ENCODE assay signal across 11 cellular contexts in the genomic region with DNA sequence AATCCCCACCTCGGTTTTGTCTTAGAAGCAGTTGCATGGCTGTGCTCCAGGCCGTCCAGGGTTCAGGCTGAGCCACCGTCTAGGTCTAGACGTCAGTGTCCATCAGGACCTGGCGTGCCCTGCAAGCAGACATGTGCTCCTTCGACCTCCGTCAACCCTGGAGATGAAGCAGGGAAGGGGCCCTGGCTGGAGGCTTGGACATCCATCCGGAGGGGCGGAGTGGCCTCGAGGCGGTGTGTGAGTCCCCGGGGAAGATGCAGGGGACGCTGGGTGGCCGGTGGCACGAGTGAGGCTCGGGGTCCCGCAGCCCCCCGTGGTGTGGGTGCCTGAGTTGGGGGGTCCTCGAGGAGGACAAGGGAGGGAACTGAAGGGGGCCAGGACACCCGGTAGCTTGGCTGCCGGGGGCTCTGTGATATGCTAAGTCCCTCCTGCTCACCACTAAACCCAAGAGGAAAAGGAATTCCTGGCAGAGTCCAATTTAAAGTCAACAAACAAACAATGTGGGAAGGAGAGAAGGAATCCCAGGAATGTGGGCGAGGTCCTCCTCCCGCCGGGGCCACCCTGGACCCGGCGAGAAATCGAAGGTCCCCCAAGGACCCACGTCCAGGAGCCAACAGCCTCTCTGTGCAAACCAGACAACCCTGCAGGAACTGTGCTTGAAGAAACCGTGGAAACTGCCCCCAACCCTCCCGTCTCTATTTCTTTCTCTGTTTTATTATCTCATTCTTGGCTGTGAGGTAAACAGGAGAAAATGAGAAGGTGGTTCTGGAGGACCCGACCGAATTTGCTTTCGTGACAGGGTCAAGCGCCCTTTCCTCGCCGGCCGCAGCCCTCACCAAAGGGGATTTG. TPM values are rescaled to one million over a fixed set of nuclear protein-coding genes. Genes with fewer than 3 reads are reported as not detected.
A peak's percentile ranks its signal among the peaks of the same experiment; 100 is the strongest.
DNase-seq lines count a peak whose midpoint lies in the region; ATAC-seq and TF ChIP-seq lines count a peak whose summit lies in the region.
"Had no signal": no experiment of that assay in that cellular context is flagged by ENCODE, and none has a peak within 500 bp of the region (broad histone marks: within the 10 kb centered on the region; RNA-seq: fewer than 3 reads in every experiment).

No MANE protein-coding gene starts in this region.

- peaks cover 10 to 13% of the 10 kb centered on the region in 2 donors for H3K4me1 ChIP-seq in neuronal stem cell (ENCODE audit: control insufficient read depth in 2 of 2, insufficient read depth in 1 of 2, low read depth in 1 of 2, low read length in 2 of 2)

- no peaks in the 10 kb centered on the region for H3K9me3 Mint-ChIP-seq in activated T-cell treated with anti-CD3 and anti-CD28 coated beads, Interleukin-2, amount 50 U/mL, for 4 hours
- H3K9me3 Mint-ChIP-seq: CD4-positive, alpha-beta T cell had no signal

- no peak overlapping the region for H4K8ac ChIP-seq in neuronal stem cell (ENCODE audit: low read depth, low read length)

- peak overlapping the region; percentile 35 for H2BK12ac ChIP-seq in neuronal stem cell (ENCODE audit: low read length)

- no peak overlapping the region for H3K14ac ChIP-seq in neuronal stem cell (ENCODE audit: low read length)

- H3K27ac ChIP-seq in SK-N-MC: peak overlapping the region; percentile 68
- peak overlapping the region; percentile 85 for H3K27ac ChIP-seq in neuronal stem cell (replicated peaks; ENCODE audit: low read length)

- peaks cover 2% of the 10 kb centered on the region for H3K27me3 Mint-ChIP-seq in activated T-cell treated with anti-CD3 and anti-CD28 coated beads, Interleukin-2, amount 50 U/mL, for 4 hours (ENCODE audit: low read depth)
- H3K27me3 Mint-ChIP-seq: CD4-positive, alpha-beta T cell had no signal

- H2BK15ac ChIP-seq in neuronal stem cell (ENCODE audit: low read length): peak overlapping the region; percentile 86

- H2AFZ ChIP-seq in neuronal stem cell (ENCODE audit: low read length): peak overlapping the region; percentile 79

- no peak overlapping the region for H3K4me3 Mint-ChIP-seq in activated T-cell treated with anti-CD3 and anti-CD28 coated beads, Interleukin-2, amount 50 U/mL, for 4 hours
- H3K4me3 Mint-ChIP-seq: CD4-positive, alpha-beta T cell had no signal

- peaks cover 5% of the 10 kb centered on the region for H3K79me1 ChIP-seq in neuronal stem cell (ENCODE audit: low read depth, low read length)

- TF ChIP-seq CTCF in fibroblast of villous mesenchyme (IDR thresholded peaks at IDR 0.05; ENCODE audit: insufficient read depth, low read depth, low read length): no peak

- H2BK120ac ChIP-seq in neuronal stem cell (ENCODE audit: low read depth, low read length): no peak overlapping the region

- DNase-seq in Caki2 (ENCODE audit: low read depth) (peak; percentile 85), SK-N-MC (ENCODE audit: low read depth, low spot score) (no peak), fibroblast of villous mesenchyme (ENCODE audit: low read depth) (no peak), neuronal stem cell (ENCODE audit: low spot score) (peak; percentile 57), ureter (ENCODE audit: low spot score) (no peak), T-helper 2 cell (no peak)
- DNase-seq in activated T-cell treated with anti-CD3 and anti-CD28 coated beads, Interleukin-2, amount 50 U/mL, for 4 hours: no peak
- DNase-seq: CD4-positive, alpha-beta T cell; NCI-H2081; stimulated activated naive CD4-positive, alpha-beta T cell had no signal

- peak overlapping the region; percentile 89 for H2AK5ac ChIP-seq in neuronal stem cell (ENCODE audit: low read depth, low read length)

- H3K4me3 ChIP-seq in SK-N-MC (no peak overlapping the region), fibroblast of villous mesenchyme (ENCODE audit: low read depth, low read length) (peak overlapping the region; percentile 36), neuronal stem cell (ENCODE audit: low read length in 2 of 2) (no peak overlapping the region)

- peak overlapping the region; percentile 97 for H3K18ac ChIP-seq in neuronal stem cell (ENCODE audit: low read length)

- H3K4me1 Mint-ChIP-seq in activated T-cell treated with anti-CD3 and anti-CD28 coated beads, Interleukin-2, amount 50 U/mL, for 4 hours (ENCODE audit: low read depth): no peaks in the 10 kb centered on the region

- no peaks in the 10 kb centered on the region for H3K9me3 ChIP-seq in SK-N-MC (ENCODE audit: low read depth, low read length)
- peaks cover 0 to 2% of the 10 kb centered on the region in 2 donors for H3K9me3 ChIP-seq in neuronal stem cell (replicated peaks in 1 of 2; ENCODE audit: control insufficient read depth in 2 of 2, insufficient read depth in 1 of 2, low read depth in 1 of 2, low read length in 2 of 2)

- H4K91ac ChIP-seq in neuronal stem cell (ENCODE audit: low read depth, low read length, poor library complexity): peak overlapping the region; percentile 96

- WGBS in neuronal stem cell (ENCODE audit: extremely low coverage in 2 of 2, insufficient read length in 2 of 2, insufficient replicate concordance in 1 of 2), 2 donors: no CpG with 5 or more reads among the region's 37 CpGs

- H2BK5ac ChIP-seq in neuronal stem cell (ENCODE audit: low read length): peak overlapping the region; percentile 33

- H3K4ac ChIP-seq in neuronal stem cell (ENCODE audit: low read length): peak overlapping the region; percentile 19

- H3K27me3 ChIP-seq in neuronal stem cell (ENCODE audit: control insufficient read depth in 3 of 3, insufficient read depth in 3 of 3, low read depth in 1 of 3, low read length in 3 of 3): no peaks in the 10 kb centered on the region

- H3K23ac ChIP-seq in neuronal stem cell (ENCODE audit: low read depth, low read length, poor library complexity): peak overlapping the region; percentile 16

- H3K36me3 ChIP-seq in SK-N-MC (ENCODE audit: insufficient read depth, low read length): no peaks in the 10 kb centered on the region
- no peaks in the 10 kb centered on the region for H3K36me3 ChIP-seq in neuronal stem cell (replicated peaks in 1 of 2; ENCODE audit: control insufficient read depth in 2 of 2, insufficient read depth in 2 of 2, low read length in 2 of 2)

- ATAC-seq in GM21381 (IDR thresholded peaks at IDR 0.05; ENCODE audit: unreplicated experiment): no peak
- ATAC-seq in activated T-cell treated with anti-CD3 and anti-CD28 coated beads, Interleukin-2, amount 50 U/mL, for 4 hours: no peak

- H3K9ac ChIP-seq in SK-N-MC (ENCODE audit: insufficient read length): peak overlapping the region; percentile 65
- H3K9ac ChIP-seq in neuronal stem cell (ENCODE audit: low read depth, low read length, poor library complexity): peak overlapping the region; percentile 75

- in situ Hi-C loops in Caki2 (cut with HindIII; ENCODE audit: low pct_unique_long_range_greater_than_20kb, low sequenced_read_pairs): no loop called here

- H3K36me3 Mint-ChIP-seq in activated T-cell treated with anti-CD3 and anti-CD28 coated beads, Interleukin-2, amount 50 U/mL, for 4 hours (ENCODE audit: insufficient read depth): no peaks in the 10 kb centered on the region

- H3K4me2 ChIP-seq in neuronal stem cell (ENCODE audit: insufficient read depth, low read length, poor library complexity, severe bottlenecking): peak overlapping the region; percentile 56

RNA-seq across cellular contexts. Expression of gene PTBP1, which starts 14.8 kb away (rescaled TPM):
- 136 and 182 TPM in 2 replicates for total RNA-seq in Caki2 (2014; rRNA removed; shearing (Covaris generic); ENCODE audit: low replicate concordance)
- total RNA-seq in fibroblast of villous mesenchyme: 117 and 129 TPM in 2 replicates
- 412 TPM for polyA plus RNA-seq in neuronal stem cell (2013, experiment 1 of 2)
- 415 TPM for polyA plus RNA-seq in neuronal stem cell (2013, experiment 2 of 2)
- 374 TPM for total RNA-seq in ureter
- 1,000 to 10,000 TPM; 1,071 to 1,170 (median 1,104) TPM for total RNA-seq in activated T-cell treated with anti-CD3 and anti-CD28 coated beads, Interleukin-2, amount 50 U/mL, for 4 hours

RNA-seq across cellular contexts. Expression of gene MISP, which starts 31.5 kb away (rescaled TPM):
- 3.9 and 9.6 TPM in 2 replicates for total RNA-seq in Caki2 (2014; rRNA removed; shearing (Covaris generic); ENCODE audit: low replicate concordance)
- total RNA-seq in fibroblast of villous mesenchyme (under 0.01 and 0.43 TPM in 2 replicates), ureter (2.4 TPM)
- 0.11 TPM for polyA plus RNA-seq in neuronal stem cell (2013, experiment 1 of 2)
- polyA plus RNA-seq in neuronal stem cell (2013, experiment 2 of 2): 0.07 TPM
- total RNA-seq in activated T-cell treated with anti-CD3 and anti-CD28 coated beads, Interleukin-2, amount 50 U/mL, for 4 hours: under 1 TPM in 1 of 3 donors, not detected in 2; 0.08 TPM
- total RNA-seq: CD4-positive, alpha-beta T cell had no signal

RNA-seq across cellular contexts. Expression of gene PLPPR3, which starts 39.3 kb away (rescaled TPM):
- total RNA-seq in Caki2 (2014; rRNA removed; shearing (Covaris generic); ENCODE audit: low replicate concordance): 3.1 and 13.6 TPM in 2 replicates
- total RNA-seq in fibroblast of villous mesenchyme: under 0.01 and 0.86 TPM in 2 replicates
- 56.3 TPM for polyA plus RNA-seq in neuronal stem cell (2013, experiment 1 of 2)
- polyA plus RNA-seq in neuronal stem cell (2013, experiment 2 of 2): 54.0 TPM
- not detected for total RNA-seq in ureter
- total RNA-seq in activated T-cell treated with anti-CD3 and anti-CD28 coated beads, Interleukin-2, amount 50 U/mL, for 4 hours: under 1 TPM in 1 of 3 donors, not detected in 2; 0.24 TPM
- total RNA-seq: CD4-positive, alpha-beta T cell had no signal

RNA-seq across cellular contexts. Expression of gene AZU1, which starts 45.2 kb away (rescaled TPM):
- total RNA-seq in Caki2 (2014; rRNA removed; shearing (Covaris generic); ENCODE audit: low replicate concordance): not detected in 2 replicates
- total RNA-seq in fibroblast of villous mesenchyme: not detected in 2 replicates
- polyA plus RNA-seq in neuronal stem cell (2013, experiment 1 of 2): 1.2 TPM
- 1.3 TPM for polyA plus RNA-seq in neuronal stem cell (2013, experiment 2 of 2)
- not detected for total RNA-seq in ureter
- total RNA-seq in activated T-cell treated with anti-CD3 and anti-CD28 coated beads, Interleukin-2, amount 50 U/mL, for 4 hours: not detected

RNA-seq across cellular contexts. Expression of gene PRTN3, which starts 58.4 kb away (rescaled TPM):
- total RNA-seq in Caki2 (2014; rRNA removed; shearing (Covaris generic); ENCODE audit: low replicate concordance): 0.14 TPM in 1 of 2 replicates, not detected in the other
- total RNA-seq in fibroblast of villous mesenchyme (not detected in 2 replicates), ureter (not detected)
- polyA plus RNA-seq in neuronal stem cell (2013, experiment 1 of 2): 1.9 TPM
- 1.9 TPM for polyA plus RNA-seq in neuronal stem cell (2013, experiment 2 of 2)
- total RNA-seq in activated T-cell treated with anti-CD3 and anti-CD28 coated beads, Interleukin-2, amount 50 U/mL, for 4 hours: not detected
- total RNA-seq: CD4-positive, alpha-beta T cell had no signal

Comparison
In these comparisons a context has a peak if more than half of its experiments do, and no peak if none do; other contexts are left out.
1. DNase-seq: peak in Caki2 (single experiment) and neuronal stem cell (single experiment); none in SK-N-MC (single experiment), fibroblast of villous mesenchyme (single experiment), ureter (single experiment), T-helper 2 cell (0 of 5) and activated T-cell treated with anti-CD3 and anti-CD28 coated beads, Interleukin-2, amount 50 U/mL, for 4 hours (single experiment).